14 cellular contexts compared by ENCODE assay signal in genomic region chr1:200253774-200254495, GRCh38.
DNase-seq lines count a peak whose midpoint lies in the region; ATAC-seq and TF ChIP-seq lines count a peak whose summit lies in the region.
"Had no signal": no experiment of that assay in that cellular context is flagged by ENCODE, and none has a peak within 500 bp of the region (broad histone marks: within the 10 kb centered on the region; RNA-seq: fewer than 3 reads in every experiment).

No MANE protein-coding gene starts in this region.

- ATAC-seq in activated CD8-positive, alpha-beta T cell treated with anti-CD3 and anti-CD28 coated beads for 36 hours, result peak; percentile 77
- ATAC-seq in activated CD8-positive, alpha-beta T cell treated with anti-CD3 and anti-CD28 coated beads, Interleukin-2, amount 10 ng/mL, durations not matched to agents 7 days and 5 days, result no peak
- ATAC-seq in GM21515 (IDR thresholded peaks at IDR 0.05; ENCODE audit: unreplicated experiment), result peak; percentile 58
- peak; percentile 49 for ATAC-seq in HG03565 (IDR thresholded peaks at IDR 0.05; ENCODE audit: unreplicated experiment)
- ATAC-seq: GM23338 had no signal

- peaks cover 16% of the 10 kb centered on the region for H3K4me1 Mint-ChIP-seq in activated CD8-positive, alpha-beta T cell treated with anti-CD3 and anti-CD28 coated beads for 36 hours (ENCODE audit: low read depth)
- H3K4me1 Mint-ChIP-seq in activated CD8-positive, alpha-beta T cell treated with anti-CD3 and anti-CD28 coated beads, Interleukin-2, amount 10 ng/mL, durations not matched to agents 7 days and 5 days (ENCODE audit: low read depth), result peaks cover 9% of the 10 kb centered on the region
- H3K4me1 Mint-ChIP-seq in neural progenitor cell, result peaks cover 2% of the 10 kb centered on the region

- no peak overlapping the region for H2AFZ ChIP-seq in neural progenitor cell (replicated peaks)
- H2AFZ ChIP-seq: GM23338 had no signal

- TF ChIP-seq CTCF in activated CD8-positive, alpha-beta T cell treated with anti-CD3 and anti-CD28 coated beads for 36 hours (IDR thresholded peaks at IDR 0.05), result no peak
- TF ChIP-seq CTCF in neural progenitor cell (IDR thresholded peaks at IDR 0.05), result no peak

- no peak overlapping the region for H3K4me3 Mint-ChIP-seq in activated CD8-positive, alpha-beta T cell treated with anti-CD3 and anti-CD28 coated beads for 36 hours
- no peak overlapping the region for H3K4me3 Mint-ChIP-seq in activated CD8-positive, alpha-beta T cell treated with anti-CD3 and anti-CD28 coated beads, Interleukin-2, amount 10 ng/mL, durations not matched to agents 7 days and 5 days
- H3K4me3 Mint-ChIP-seq in neural progenitor cell, result no peak overlapping the region
- H3K4me3 Mint-ChIP-seq: GM23338 had no signal

- H3K27ac Mint-ChIP-seq in activated CD8-positive, alpha-beta T cell treated with anti-CD3 and anti-CD28 coated beads for 36 hours, result no peak overlapping the region
- no peak overlapping the region for H3K27ac Mint-ChIP-seq in activated CD8-positive, alpha-beta T cell treated with anti-CD3 and anti-CD28 coated beads, Interleukin-2, amount 10 ng/mL, durations not matched to agents 7 days and 5 days
- peak overlapping the region; percentile 51 for H3K27ac Mint-ChIP-seq in neural progenitor cell
- H3K27ac Mint-ChIP-seq: GM23338 had no signal

- CTCF ChIA-PET in activated CD8-positive, alpha-beta T cell treated with anti-CD3 and anti-CD28 coated beads for 36 hours (lab: Charles Lee), result interaction anchor here (1.0 to 2.5 kb wide), 4 partner anchors 20 to 115 kb away, joined by 3 to 8 read pairs (median 4); no protein-coding TSS in a partner anchor
- CTCF ChIA-PET in activated CD8-positive, alpha-beta T cell treated with anti-CD3 and anti-CD28 coated beads, Interleukin-2, amount 10 ng/mL, durations not matched to agents 7 days and 5 days (lab: Charles Lee), result interaction anchor here (1.0 to 1.8 kb wide), 4 partner anchors 9 to 118 kb away, joined by 3 to 7 read pairs (median 3); no protein-coding TSS in a partner anchor

- intact Hi-C loops in activated CD8-positive, alpha-beta T cell treated with anti-CD3 and anti-CD28 coated beads for 36 hours (cut with micrococcal nuclease), result no loop called here

- no peaks in the 10 kb centered on the region for H3K27me3 ChIP-seq in neural progenitor cell

- H3K4me3 ChIP-seq in neural progenitor cell, result no peak overlapping the region
- H3K4me3 ChIP-seq: GM23338, skin epidermis had no signal

- DNase-seq in activated CD8-positive, alpha-beta T cell treated with anti-CD3 and anti-CD28 coated beads for 36 hours, result peak; percentile 63
- no peak for DNase-seq in activated CD8-positive, alpha-beta T cell treated with anti-CD3 and anti-CD28 coated beads, Interleukin-2, amount 10 ng/mL, durations not matched to agents 7 days and 5 days
- DNase-seq in neural progenitor cell (ENCODE audit: low spot score) (no peak), NCI-H2107 (lab: John Stamatoyannopoulos, UW) (no peak), NCI-H187 (lab: John Stamatoyannopoulos, UW) (no peak)
- no peak for DNase-seq in central memory CD4-positive, alpha-beta T cell
- DNase-seq: caudate nucleus, DND-41, T-helper 9 cell had no signal

- peaks cover 12% of the 10 kb centered on the region for H3K27me3 Mint-ChIP-seq in activated CD8-positive, alpha-beta T cell treated with anti-CD3 and anti-CD28 coated beads for 36 hours
- H3K27me3 Mint-ChIP-seq in activated CD8-positive, alpha-beta T cell treated with anti-CD3 and anti-CD28 coated beads, Interleukin-2, amount 10 ng/mL, durations not matched to agents 7 days and 5 days (ENCODE audit: low read depth), result peaks cover 16% of the 10 kb centered on the region
- peaks cover 6% of the 10 kb centered on the region for H3K27me3 Mint-ChIP-seq in neural progenitor cell (ENCODE audit: insufficient read depth, low read depth)

- no peak overlapping the region for H3K4me2 ChIP-seq in neural progenitor cell
- H3K4me2 ChIP-seq: GM23338 had no signal

- H4K20me1 ChIP-seq in neural progenitor cell (ENCODE audit: low read depth), result no peaks in the 10 kb centered on the region

- no peaks in the 10 kb centered on the region for H3F3A ChIP-seq in neural progenitor cell (ENCODE audit: low read depth)

- no peaks in the 10 kb centered on the region for H3K36me3 ChIP-seq in neural progenitor cell

- H3K9me3 ChIP-seq in neural progenitor cell (ENCODE audit: low read depth), result no peaks in the 10 kb centered on the region

- H3K79me2 ChIP-seq in neural progenitor cell (ENCODE audit: low read depth), result no peaks in the 10 kb centered on the region

- no peaks in the 10 kb centered on the region for H3K9me3 Mint-ChIP-seq in activated CD8-positive, alpha-beta T cell treated with anti-CD3 and anti-CD28 coated beads for 36 hours
- no peaks in the 10 kb centered on the region for H3K9me3 Mint-ChIP-seq in activated CD8-positive, alpha-beta T cell treated with anti-CD3 and anti-CD28 coated beads, Interleukin-2, amount 10 ng/mL, durations not matched to agents 7 days and 5 days (ENCODE audit: insufficient read depth)
- no peaks in the 10 kb centered on the region for H3K9me3 Mint-ChIP-seq in neural progenitor cell
- H3K9me3 Mint-ChIP-seq: GM23338 had no signal

- H3K36me3 Mint-ChIP-seq in activated CD8-positive, alpha-beta T cell treated with anti-CD3 and anti-CD28 coated beads for 36 hours (ENCODE audit: low read depth), result no peaks in the 10 kb centered on the region
- H3K36me3 Mint-ChIP-seq in activated CD8-positive, alpha-beta T cell treated with anti-CD3 and anti-CD28 coated beads, Interleukin-2, amount 10 ng/mL, durations not matched to agents 7 days and 5 days (ENCODE audit: low read depth), result no peaks in the 10 kb centered on the region
- no peaks in the 10 kb centered on the region for H3K36me3 Mint-ChIP-seq in neural progenitor cell

- H3K27ac ChIP-seq in neural progenitor cell, result no peak overlapping the region
- H3K27ac ChIP-seq: epithelial cell of prostate, skin epidermis had no signal

- H3K4me1 ChIP-seq in neural progenitor cell, result no peaks in the 10 kb centered on the region

- POLR2A ChIA-PET in activated CD8-positive, alpha-beta T cell treated with anti-CD3 and anti-CD28 coated beads for 36 hours (lab: Charles Lee), result no interaction called here
- POLR2A ChIA-PET in activated CD8-positive, alpha-beta T cell treated with anti-CD3 and anti-CD28 coated beads, Interleukin-2, amount 10 ng/mL, durations not matched to agents 7 days and 5 days (lab: Charles Lee), result interaction anchor here (1.2 kb wide), 1 partner anchor 43 kb away, joined by 3 read pairs; no protein-coding TSS in a partner anchor

- H3K9ac ChIP-seq in neural progenitor cell, result no peak overlapping the region
